ENCODE assay signal across 1 cellular context in genomic region chr15:96657096-96657495, GRCh38.
TF ChIP-seq lines count a peak whose summit lies in the region.

No MANE protein-coding gene starts in this region.

TF ChIP-seq in WTC11, 78 proteins besides CTCF, POLR2A, EP300 and RAD21 (continued from another document):
- TF ChIP-seq ZBTB21 (CRISPR knock-in tag; IDR thresholded peaks at IDR 0.05; ENCODE audit: borderline replicate concordance) (no peak), NFE2L1 (CRISPR knock-in tag; IDR thresholded peaks at IDR 0.05) (no peak)
